ENCODE assay signal across 9 cellular contexts in genomic region chr17:40068917-40069750, GRCh38. TPM values are rescaled to one million over a fixed set of nuclear protein-coding genes. Genes with fewer than 3 reads are reported as not detected.
DNase-seq lines count a peak whose midpoint lies in the region; ATAC-seq and TF ChIP-seq lines count a peak whose summit lies in the region.
"Had no signal": no experiment of that assay in that cellular context is flagged by ENCODE, and none has a peak within 500 bp of the region (broad histone marks: within the 10 kb centered on the region; RNA-seq: fewer than 3 reads in every experiment).

No MANE protein-coding gene starts in this region.

- peaks cover 4% of the 10 kb centered on the region for H4K20me1 ChIP-seq in hepatocyte (ENCODE audit: insufficient read depth, poor library complexity, severe bottlenecking)

- H3K36me3 Mint-ChIP-seq in T-helper 2 cell treated with Interferon-gamma antibody and Interleukin-4, amounts not matched to agents 5 μg/mL and 100 μg/mL, for 36 hours (ENCODE audit: low read depth), result no peaks in the 10 kb centered on the region

- peak overlapping the region; percentile 83 for H3K27ac Mint-ChIP-seq in T-helper 2 cell treated with Interferon-gamma antibody and Interleukin-4, amounts not matched to agents 5 μg/mL and 100 μg/mL, for 36 hours

- no peak for TF ChIP-seq CTCF in hepatocyte (IDR thresholded peaks at IDR 0.05; ENCODE audit: poor library complexity)

- no peaks in the 10 kb centered on the region for H3K9me2 ChIP-seq in hepatocyte (replicated peaks; ENCODE audit: insufficient read depth)

- H3K27me3 Mint-ChIP-seq in T-helper 2 cell treated with Interferon-gamma antibody and Interleukin-4, amounts not matched to agents 5 μg/mL and 100 μg/mL, for 36 hours (ENCODE audit: low read depth), result peaks cover 12% of the 10 kb centered on the region

- H2AFZ ChIP-seq in hepatocyte, result no peak overlapping the region

- no peak overlapping the region for H3K4me3 ChIP-seq in hepatocyte

- no peaks in the 10 kb centered on the region for H3K9me3 ChIP-seq in hepatocyte (ENCODE audit: low read depth)

- peak overlapping the region; percentile 82 for H3K4me3 Mint-ChIP-seq in T-helper 2 cell treated with Interferon-gamma antibody and Interleukin-4, amounts not matched to agents 5 μg/mL and 100 μg/mL, for 36 hours

- 46% methylated on average over 7 of the region's 14 CpGs for WGBS in hepatocyte (ENCODE audit: low lambda C conversion rate, missing lambda C conversion rate)

- peak; percentile 92 for DNase-seq in DMS 273 (lab: John Stamatoyannopoulos, UW; ENCODE audit: unreplicated experiment)
- DNase-seq in MV-4-11 (lab: John Stamatoyannopoulos, UW), result peak; percentile 72
- DNase-seq in T-helper 2 cell treated with Interferon-gamma antibody and Interleukin-4, amounts not matched to agents 5 μg/mL and 100 μg/mL, for 36 hours (ENCODE audit: low spot score), result peak; percentile 74
- DNase-seq in amygdala (lab: John Stamatoyannopoulos, UW), result peak in 54 of 56 donors; percentile 62 to 96 (median 88)
- peak; percentile 93 for DNase-seq in hepatocyte (ENCODE audit: low spot score)
- peak; percentile 96 for DNase-seq in sciatic nerve (ENCODE audit: low spot score)
- no peak for DNase-seq in OCI-M2 (lab: John Stamatoyannopoulos, UW; ENCODE audit: unreplicated experiment)

- H3K27ac ChIP-seq in hepatocyte, result peak overlapping the region; percentile 98

- no peaks in the 10 kb centered on the region for H3K36me3 ChIP-seq in hepatocyte (replicated peaks; ENCODE audit: insufficient read depth, low read depth)

- H3K9me3 Mint-ChIP-seq in T-helper 2 cell treated with Interferon-gamma antibody and Interleukin-4, amounts not matched to agents 5 μg/mL and 100 μg/mL, for 36 hours, result no peaks in the 10 kb centered on the region

- peaks cover 34% of the 10 kb centered on the region for H3K4me1 Mint-ChIP-seq in T-helper 2 cell treated with Interferon-gamma antibody and Interleukin-4, amounts not matched to agents 5 μg/mL and 100 μg/mL, for 36 hours (ENCODE audit: low read depth)

- no peaks in the 10 kb centered on the region for H3K27me3 ChIP-seq in hepatocyte

- H3K79me2 ChIP-seq in hepatocyte, result peaks cover 84% of the 10 kb centered on the region

- intact Hi-C loops in sciatic nerve (cut with DNase I), result no loop called here

- H3K4me2 ChIP-seq in hepatocyte, result peak overlapping the region; percentile 67

- H3K4me1 ChIP-seq in hepatocyte (ENCODE audit: insufficient read depth), result peaks cover 87% of the 10 kb centered on the region

- ATAC-seq in sciatic nerve (peak; percentile 85), GM21825 (IDR thresholded peaks at IDR 0.05; ENCODE audit: unreplicated experiment) (no peak)

RNA-seq across cellular contexts. Expression of gene THRA, which starts 6.4 kb away (rescaled TPM):
- 35.3 and 40.2 TPM in 2 replicates for total RNA-seq in hepatocyte
- 20.7 and 22.5 TPM in 2 replicates for polyA plus RNA-seq in hepatocyte
- total RNA-seq in sciatic nerve, result 72.0 TPM

RNA-seq across cellular contexts. Expression of gene MED24, which starts 14.9 kb away (rescaled TPM):
- 55.7 and 66.8 TPM in 2 replicates for total RNA-seq in hepatocyte
- 69.8 and 69.9 TPM in 2 replicates for polyA plus RNA-seq in hepatocyte
- 74.7 TPM for total RNA-seq in sciatic nerve

RNA-seq across cellular contexts. Expression of gene NR1D1, which starts 31.3 kb away (rescaled TPM):
- total RNA-seq in hepatocyte, result 2.3 and 3.0 TPM in 2 replicates
- 6.9 and 7.1 TPM in 2 replicates for polyA plus RNA-seq in hepatocyte
- total RNA-seq in sciatic nerve, result 69.8 TPM

RNA-seq across cellular contexts. Expression of gene MSL1, which starts 52.6 kb away (rescaled TPM):
- 71.9 and 81.6 TPM in 2 replicates for total RNA-seq in hepatocyte
- polyA plus RNA-seq in hepatocyte, result 26.7 and 31.4 TPM in 2 replicates
- total RNA-seq in sciatic nerve, result 108 TPM

RNA-seq across cellular contexts. Expression of gene CSF3, which starts 53.9 kb away (rescaled TPM):
- 0.12 TPM in 1 of 2 replicates, not detected in the other for total RNA-seq in hepatocyte
- polyA plus RNA-seq in hepatocyte, result 0.36 TPM in 1 of 2 replicates, not detected in the other
- 2.3 TPM for total RNA-seq in sciatic nerve
- total RNA-seq: T-helper 2 cell treated with Interferon-gamma antibody and Interleukin-4, amounts not matched to agents 100 ng/mL and 5 ng/mL, for 36 hours had no signal

Comparison
In these comparisons a context has a peak if more than half of its experiments do, and no peak if none do; other contexts are left out.
1. RNA of gene NR1D1, which starts 31.3 kb away (total RNA-seq): 69.8 TPM in sciatic nerve (single experiment); 2.3 to 3.0 TPM in hepatocyte; every median in the first group is over 10 times any median in the second.